ENCODE assay signal across 25 cellular contexts in the genomic region with DNA sequence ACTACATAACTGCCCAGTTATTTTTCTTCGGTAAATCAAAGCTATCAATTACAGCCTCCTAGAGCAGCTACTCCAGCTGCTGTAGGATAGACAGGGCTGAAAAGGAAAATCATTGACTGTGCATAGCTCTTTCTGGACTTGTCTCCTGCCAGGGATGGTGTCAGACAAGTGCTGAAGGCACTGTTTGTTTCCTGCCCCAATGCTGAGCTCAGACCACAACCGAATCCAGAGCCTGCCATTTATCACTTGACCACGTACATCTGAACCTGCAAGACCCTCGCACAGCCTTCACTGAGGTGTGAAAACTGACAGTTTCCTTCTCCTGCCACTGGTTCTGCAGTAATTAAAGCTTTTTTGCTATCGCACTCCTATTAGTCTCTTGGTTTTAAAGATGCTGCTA.
DNase-seq lines count a peak whose midpoint lies in the region; ATAC-seq, FAIRE-seq and TF ChIP-seq lines count a peak whose summit lies in the region.
"Had no signal": no experiment of that assay in that cellular context is flagged by ENCODE, and none has a peak within 500 bp of the region (broad histone marks: within the 10 kb centered on the region; RNA-seq: fewer than 3 reads in every experiment).

No MANE protein-coding gene starts in this region.

- no peak overlapping the region for H2BK120ac ChIP-seq in mesendoderm (ENCODE audit: low read depth, low read length)

- TF ChIP-seq EP300 in GM12878 (IDR thresholded peaks at IDR 0.05; ENCODE audit: borderline replicate concordance in 1 of 2, control insufficient read depth in 1 of 2, low read depth in 2 of 2, low read length in 2 of 2): no peak

- H3K9ac ChIP-seq in GM12878 (ENCODE audit: control insufficient read depth, insufficient read depth, low read length) (no peak overlapping the region), mesendoderm (ENCODE audit: low read length) (no peak overlapping the region)
- H3K9ac ChIP-seq: KMS-11 had no signal

- no peaks in the 10 kb centered on the region for H3K36me3 ChIP-seq in GM12878 (ENCODE audit: control insufficient read depth in 2 of 2, insufficient read depth in 2 of 2, low read length in 1 of 2)
- H3K36me3 ChIP-seq in mesendoderm (ENCODE audit: control insufficient read depth, insufficient read depth, low read length): no peaks in the 10 kb centered on the region
- H3K36me3 ChIP-seq: breast epithelium, esophagus muscularis mucosa, thoracic aorta had no signal

- FAIRE-seq in GM12878 (lab: Jason Lieb, UNC): no peak
- FAIRE-seq in D721Med (lab: Jason Lieb, UNC): no peak
- FAIRE-seq: islet of Langerhans, TTC549 had no signal

- intact Hi-C loops in GM12878 (cut with micrococcal nuclease; ENCODE audit: unreplicated experiment): no loop called here

- H3K4me3 ChIP-seq in GM12878: no peak overlapping the region
- H3K4me3 ChIP-seq in mesendoderm (ENCODE audit: low read length): no peak overlapping the region
- H3K4me3 ChIP-seq: breast epithelium, esophagus muscularis mucosa, SK-N-MC, thoracic aorta had no signal

- TF ChIP-seq CTCF in GM12878 (IDR thresholded peaks at IDR 0.05 in 2 of 3, conservative IDR thresholded peaks at IDR 0.05 in 1 of 3; ENCODE audit: control insufficient read depth in 2 of 3, extremely low read depth in 1 of 3, insufficient read depth in 1 of 3, low read depth in 3 of 3, low read length in 3 of 3) (no peak), D721Med (IDR thresholded peaks at IDR 0.05; ENCODE audit: insufficient read depth, missing control alignments) (no peak)

- TF ChIP-seq POLR2A in GM12878 (IDR thresholded peaks at IDR 0.05; ENCODE audit: low read depth, low read length): no peak

- H3K79me2 ChIP-seq in GM12878 (ENCODE audit: control insufficient read depth, insufficient read depth, low read length): no peaks in the 10 kb centered on the region
- H3K79me2 ChIP-seq in mesendoderm (ENCODE audit: control insufficient read depth, insufficient read depth, low read length): no peaks in the 10 kb centered on the region

- SMC1A ChIA-PET in GM12878 (lab: Charles Lee; ENCODE audit: uncharacterized antibody, unreplicated experiment): interaction anchor here (0.7 to 2.2 kb wide), 10 partner anchors 9 to 510 kb away, joined by 3 to 9 read pairs (median 3); no protein-coding TSS in a partner anchor

- H3K4me2 ChIP-seq in GM12878 (ENCODE audit: control insufficient read depth, insufficient read depth): no peak overlapping the region
- H3K4me2 ChIP-seq in mesendoderm (ENCODE audit: low read length): no peak overlapping the region
- H3K4me2 ChIP-seq: KMS-11 had no signal

- H3K23ac ChIP-seq in mesendoderm (ENCODE audit: low read length): no peak overlapping the region

- DNase-seq in GM12878 (ENCODE audit: low read depth, low spot score) (no peak), mesendoderm (peak; percentile 30), D721Med (ENCODE audit: insufficient read length, low spot score) (no peak)
- DNase-seq: activated CD4-positive, alpha-beta T cell treated with anti-CD3 and anti-CD28 coated beads, Interleukin-2, amount 50 U/mL, for 48 hours; activated naive CD8-positive, alpha-beta T cell treated with anti-CD3 and anti-CD28 coated beads for 36 hours; activated T-cell treated with anti-CD3 and anti-CD28 coated beads, Interleukin-2, amount 50 U/mL, for 4 hours; AML-193; Calu3; midbrain; NCI-H1105; NCI-H345; stimulated activated CD4-positive, alpha-beta T cell treated with anti-CD3 and anti-CD28 coated beads, Interleukin-4, amount 100 ng/mL, for 1 hour; stimulated activated CD8-positive, alpha-beta memory T cell treated with anti-CD3 and anti-CD28 coated beads, Interleukin-4, amount 100 ng/mL, for 48 hours had no signal

- CTCF ChIA-PET in GM12878 (lab: Yijun Ruan, JAX): interaction anchor here (0.6 to 1.9 kb wide), 7 partner anchors 13 to 126 kb away, joined by 3 to 5 read pairs (median 3); no protein-coding TSS in a partner anchor

- H3K9me3 ChIP-seq in GM12878 (replicated peaks; ENCODE audit: control insufficient read depth, insufficient read depth, low read length): peaks cover 5% of the 10 kb centered on the region; the same call in 2 of the 3 replicates
- H3K9me3 ChIP-seq: breast epithelium, esophagus muscularis mucosa, thoracic aorta had no signal

- H4K20me1 ChIP-seq in GM12878 (ENCODE audit: control insufficient read depth, insufficient read depth): no peaks in the 10 kb centered on the region

- RAD21 ChIA-PET in GM12878 (lab: Charles Lee; ENCODE audit: unreplicated experiment): interaction anchor here (0.7 kb wide), 1 partner anchor 50 kb away, joined by 3 read pairs; no protein-coding TSS in a partner anchor

- H3K18ac ChIP-seq in mesendoderm (ENCODE audit: low read length): no peak overlapping the region

- POLR2A ChIA-PET in GM12878 (lab: Charles Lee): interaction anchor here (0.7 to 1.0 kb wide), 3 partner anchors 10 to 256 kb away, joined by 3 read pairs; no protein-coding TSS in a partner anchor

- no peak overlapping the region for H3K56ac ChIP-seq in mesendoderm (ENCODE audit: low read length)

- no peak overlapping the region for H2AK5ac ChIP-seq in mesendoderm (ENCODE audit: low read length)

- WGBS in GM12878 (ENCODE audit: insufficient coverage, insufficient replicate concordance, low lambda C conversion rate, missing lambda C conversion rate): 62% methylated on average over 5 of the region's 5 CpGs
- WGBS in mesendoderm (ENCODE audit: extremely low coverage, insufficient coverage, low lambda C conversion rate): no CpG with 5 or more reads among the region's 5 CpGs

- no peak overlapping the region for H2BK5ac ChIP-seq in mesendoderm (ENCODE audit: low read length)

- no peaks in the 10 kb centered on the region for H3K27me3 ChIP-seq in GM12878 (replicated peaks in 1 of 2; ENCODE audit: control insufficient read depth in 2 of 2, insufficient read depth in 2 of 2, low read length in 1 of 2)
- no peaks in the 10 kb centered on the region for H3K27me3 ChIP-seq in mesendoderm (ENCODE audit: insufficient read depth, low read length, poor library complexity)
- H3K27me3 ChIP-seq: breast epithelium, esophagus muscularis mucosa had no signal

- peak overlapping the region; percentile 25 for H2AFZ ChIP-seq in GM12878 (ENCODE audit: control insufficient read depth, low read depth, low read length)

- in situ Hi-C loops in GM12878 (cut with MboI): no loop called here

- no TSS peak for BruUV-seq in GM12878 (replicated peaks; lab: Mats Ljungman, UMichigan)

- H4K5ac ChIP-seq in mesendoderm (ENCODE audit: low read length): no peak overlapping the region

- H3K27ac ChIP-seq in GM12878 (ENCODE audit: control insufficient read depth, insufficient read depth): no peak overlapping the region
- H3K27ac ChIP-seq in mesendoderm (ENCODE audit: low read depth, low read length): no peak overlapping the region
- H3K27ac ChIP-seq: breast epithelium, esophagus muscularis mucosa, KMS-11, SK-N-MC, thoracic aorta had no signal

- H3K4ac ChIP-seq in mesendoderm (ENCODE audit: low read depth, low read length): no peak overlapping the region

- H3K79me1 ChIP-seq in mesendoderm (ENCODE audit: low read length): no peaks in the 10 kb centered on the region

- no peak overlapping the region for H2BK15ac ChIP-seq in mesendoderm (replicated peaks; ENCODE audit: low read depth)

- no peak for TF ChIP-seq RAD21 in GM12878 (IDR thresholded peaks at IDR 0.05; ENCODE audit: insufficient read depth, low read depth, low read length)

- H3K4me1 ChIP-seq in GM12878 (ENCODE audit: control insufficient read depth, insufficient read depth, low read length) (0 out of 2 replicates have a peak, but pooled peaks cover 2% of the 10 kb centered on the region), mesendoderm (ENCODE audit: control insufficient read depth, low read depth, low read length) (no peaks in the 10 kb centered on the region)
- H3K4me1 ChIP-seq: breast epithelium had no signal

- ATAC-seq in GM18867 (IDR thresholded peaks at IDR 0.05; ENCODE audit: unreplicated experiment) (peak; percentile 47), HG02759 (IDR thresholded peaks at IDR 0.05; ENCODE audit: unreplicated experiment) (peak; percentile 46), GM12878 (peak; percentile 62), HG03457 (IDR thresholded peaks at IDR 0.05; ENCODE audit: unreplicated experiment) (no peak), HG02981 (IDR thresholded peaks at IDR 0.05; ENCODE audit: unreplicated experiment) (no peak), HG03045 (IDR thresholded peaks at IDR 0.05; ENCODE audit: unreplicated experiment) (no peak)
- ATAC-seq: activated T-cell treated with anti-CD3 and anti-CD28 coated beads, Interleukin-2, amount 50 U/mL, for 4 hours had no signal

- H4K8ac ChIP-seq in mesendoderm (ENCODE audit: low read depth, low read length): no peak overlapping the region

TF ChIP-seq in GM12878, 131 proteins besides CTCF, POLR2A, EP300 and RAD21 (continues in another document):
- no peak for TF ChIP-seq BHLHE40 (IDR thresholded peaks at IDR 0.05; ENCODE audit: borderline replicate concordance in 1 of 2, low read depth in 2 of 2, low read length in 1 of 2)
- TF ChIP-seq IRF5 (IDR thresholded peaks at IDR 0.05; ENCODE audit: borderline replicate concordance): no peak
- TF ChIP-seq ATF7 (IDR thresholded peaks at IDR 0.05; ENCODE audit: low read depth): no peak
- no peak for TF ChIP-seq ZNF217 (IDR thresholded peaks at IDR 0.05)
- TF ChIP-seq MTA2 (IDR thresholded peaks at IDR 0.05; ENCODE audit: low read depth): no peak

Comparison
In these comparisons a context has a peak if more than half of its experiments do, and no peak if none do; other contexts are left out.
1. ATAC-seq: peak in GM18867 (single experiment), HG02759 (single experiment) and GM12878 (single experiment); none in HG03457 (single experiment), HG02981 (single experiment) and HG03045 (single experiment).